In genomic region chr19:424546-424945, GRCh38 we compare ENCODE assay signal across 33 cellular contexts. TPM values are rescaled to one million over a fixed set of nuclear protein-coding genes. Genes with fewer than 3 reads are reported as not detected.
"Had no signal": no experiment of that assay in that cellular context is flagged by ENCODE, and none has a peak within 500 bp of the region (broad histone marks: within the 10 kb centered on the region; RNA-seq: fewer than 3 reads in every experiment).

No MANE protein-coding gene starts in this region.

- H3K4me3 ChIP-seq: adrenal gland, ascending aorta, cardiac muscle cell had no signal

- ATAC-seq: activated CD8-positive, alpha-beta T cell treated with anti-CD3 and anti-CD28 coated beads for 36 hours; activated naive CD4-positive, alpha-beta T cell treated with anti-CD3 and anti-CD28 coated beads, Interleukin-2, amount 50 U/mL, for 72 hours; activated T-cell treated with anti-CD3 and anti-CD28 coated beads, Interleukin-2, amount 50 U/mL, for 4 hours; activated T-cell treated with anti-CD3 and anti-CD28 coated beads, Interleukin-2, amount 50 U/mL, for 72 hours; activated T-helper 17 cell treated with anti-CD3 and anti-CD28 coated beads, Interleukin-2, amount 50 U/mL, for 72 hours; T-cell had no signal

- H3K4me1 ChIP-seq: adrenal gland, ascending aorta had no signal

- H3K36me3 ChIP-seq: adrenal gland, ascending aorta, cardiac muscle cell had no signal

- H3K9me3 ChIP-seq: adrenal gland, ascending aorta had no signal

- DNase-seq: activated B cell treated with CpG ODN at 0.5 μM for 24 hours; activated CD4-positive, alpha-beta memory T cell treated with anti-CD3 and anti-CD28 coated beads for 36 hours; activated CD4-positive, alpha-beta T cell treated with anti-CD3 and anti-CD28 coated beads for 4 hours; activated CD4-positive, alpha-beta T cell treated with anti-CD3 and anti-CD28 coated beads, Interleukin-2, amount 10 ng/mL, durations not matched to agents 24 days and 14 days; activated CD4-positive, alpha-beta T cell treated with anti-CD3 and anti-CD28 coated beads, Interleukin-2, amount 50 U/mL, for 1 hour; activated CD4-positive, alpha-beta T cell treated with anti-CD3 and anti-CD28 coated beads, Interleukin-2, amount 50 U/mL, for 4 hours; activated CD4-positive, CD25-positive, alpha-beta regulatory T cell treated with anti-CD3 and anti-CD28 coated beads, Interleukin-2, amount 50 U/mL, for 72 hours; activated CD8-positive, alpha-beta memory T cell treated with anti-CD3 and anti-CD28 coated beads, Interleukin-2, amount 50 U/mL, for 4 hours; activated CD8-positive, alpha-beta T cell treated with anti-CD3 and anti-CD28 coated beads for 36 hours; activated effector memory CD4-positive, alpha-beta T cell treated with anti-CD3 and anti-CD28 coated beads, Interleukin-2, amount 50 U/mL, for 16 hours; activated gamma-delta T cell treated with Interleukin-2 at 50 U/mL for 16 hours; activated naive CD4-positive, alpha-beta T cell; activated naive CD4-positive, alpha-beta T cell treated with anti-CD3 and anti-CD28 coated beads for 36 hours; activated naive CD4-positive, alpha-beta T cell treated with anti-CD3 and anti-CD28 coated beads, Interleukin-2, amount 50 U/mL, for 16 hours; activated naive CD8-positive, alpha-beta T cell treated with anti-CD3 and anti-CD28 coated beads for 36 hours; activated T-cell treated with anti-CD3 and anti-CD28 coated beads for 4 hours; activated T-cell treated with anti-CD3 and anti-CD28 coated beads, Interleukin-2, amount 50 U/mL, for 1 hour; activated T-cell treated with anti-CD3 and anti-CD28 coated beads, Interleukin-2, amount 50 U/mL, for 4 hours; activated T-cell treated with anti-CD3 and anti-CD28 coated beads, Interleukin-2, amount 50 U/mL, for 72 hours; amniotic stem cell; caudate nucleus; cerebellar nuclear complex; T-cell; T-helper 2 cell; T-helper 9 cell had no signal

- H3K27ac ChIP-seq: adrenal gland, ascending aorta, cardiac muscle cell, VCaP had no signal

- H3K27me3 ChIP-seq: adrenal gland, ascending aorta, cardiac muscle cell had no signal

RNA-seq across cellular contexts. Expression of gene C2CD4C, which starts 15.6 kb away (rescaled TPM):
- total RNA-seq: activated B cell treated with CpG ODN at 0.5 μM for 24 hours; activated CD8-positive, alpha-beta memory T cell treated with anti-CD3 and anti-CD28 coated beads for 36 hours had no signal

RNA-seq across cellular contexts. Expression of gene SHC2, which starts 36.3 kb away (rescaled TPM):
- total RNA-seq: activated B cell treated with CpG ODN at 0.5 μM for 24 hours; activated CD4-positive, alpha-beta T cell treated with anti-CD3 and anti-CD28 coated beads, Interleukin-2, amount 10 ng/mL, durations not matched to agents 24 days and 14 days; activated CD8-positive, alpha-beta memory T cell treated with anti-CD3 and anti-CD28 coated beads for 36 hours; activated naive CD4-positive, alpha-beta T cell treated with anti-CD3 and anti-CD28 coated beads for 36 hours; activated naive CD4-positive, alpha-beta T cell treated with anti-CD3 and anti-CD28 coated beads, Interleukin-2, amount 50 U/mL, for 72 hours; activated T-helper 1 cell treated with anti-CD3 and anti-CD28 coated beads, Interleukin-12 subunit alpha, Interleukin-12 subunit beta, Interleukin-2, Interleukin-4 antibody, amounts not matched to agents 30 ng/mL and 10 ng/mL and 1 ng/mL, durations not matched to agents 14 hours and 24 hours and 36 hours had no signal
